In the genomic region with DNA sequence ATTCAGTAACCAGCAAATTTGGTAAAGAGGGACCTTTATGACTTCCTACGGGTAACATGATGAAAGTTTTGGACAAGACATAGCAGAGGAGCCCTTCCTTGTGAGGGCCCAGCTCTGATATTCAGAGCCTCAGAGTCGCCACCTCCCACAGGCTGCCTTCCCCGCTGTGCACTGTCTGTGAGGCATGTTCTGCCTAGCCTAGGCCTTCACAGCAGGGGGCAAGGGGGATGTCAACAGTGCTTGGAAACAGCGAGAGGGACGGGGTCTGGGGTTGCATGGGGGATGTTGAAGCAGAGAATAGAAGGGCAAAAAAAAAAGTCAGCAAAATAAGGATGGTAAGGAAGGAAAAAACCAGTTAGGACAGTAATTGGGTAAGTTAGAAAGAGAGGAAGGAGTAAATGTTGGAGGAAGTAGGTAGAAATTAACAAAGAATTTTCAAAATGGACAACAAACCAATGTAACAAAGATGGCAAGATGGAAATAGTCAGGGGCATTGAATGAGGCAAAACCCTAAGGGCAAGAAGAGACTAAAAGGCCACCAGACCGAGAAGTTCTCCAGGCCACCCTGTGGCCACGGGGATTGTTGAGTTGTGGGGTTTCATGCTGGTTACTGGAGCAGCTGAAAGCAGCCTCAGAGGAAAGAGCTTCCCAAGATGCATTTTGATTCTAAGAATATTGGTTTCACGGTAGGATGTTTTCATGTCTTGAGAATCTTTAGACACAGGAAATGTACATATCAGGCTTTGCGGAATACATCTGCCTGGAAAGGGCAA, we compare ENCODE assay signal across 13 cellular contexts.
"Had no signal": no experiment of that assay in that cellular context is flagged by ENCODE, and none has a peak within 500 bp of the region (broad histone marks: within the 10 kb centered on the region; RNA-seq: fewer than 3 reads in every experiment).

No MANE protein-coding gene starts in this region.

- DNase-seq: activated CD4-positive, alpha-beta T cell treated with anti-CD3 and anti-CD28 coated beads, Interleukin-2, amount 10 ng/mL, durations not matched to agents 7 days and 5 days; activated CD4-positive, CD25-positive, alpha-beta regulatory T cell; activated naive CD4-positive, alpha-beta T cell; activated naive CD8-positive, alpha-beta T cell treated with anti-CD3 and anti-CD28 coated beads, Interleukin-2, amount 10 ng/mL, durations not matched to agents 7 days and 5 days; activated T-cell treated with anti-CD3 and anti-CD28 coated beads for 4 hours; central memory CD4-positive, alpha-beta T cell; colonic mucosa; foreskin fibroblast; hippocampal formation; kidney glomerular epithelial cell had no signal

- H3K4me3 ChIP-seq: colonic mucosa, thoracic aorta had no signal

- ATAC-seq: sciatic nerve had no signal

- H3K27me3 ChIP-seq: colonic mucosa had no signal

- H3K36me3 ChIP-seq: colonic mucosa, thoracic aorta had no signal

- H3K27ac ChIP-seq: colonic mucosa, thoracic aorta had no signal

- H3K9me3 ChIP-seq: colonic mucosa, thoracic aorta had no signal

- FAIRE-seq: TTC549 had no signal
